Comparison of ENCODE assay signal across 27 cellular contexts in genomic region chr14:24845851-24846250, GRCh38.
"Had no signal": no experiment of that assay in that cellular context is flagged by ENCODE, and none has a peak within 500 bp of the region (broad histone marks: within the 10 kb centered on the region; RNA-seq: fewer than 3 reads in every experiment).

No MANE protein-coding gene starts in this region.

- H3K4me3 ChIP-seq: left lung, lower lobe of right lung, mucosa of descending colon, thoracic aorta, uterus had no signal

- H3K9me3 ChIP-seq: left lung, lower lobe of right lung, mucosa of descending colon, thoracic aorta, uterus had no signal

- H3K79me2 ChIP-seq: parathyroid adenoma had no signal

- H3K36me3 ChIP-seq: left lung, lower lobe of right lung, thoracic aorta, uterus, WERI-Rb-1 had no signal

- H3K27ac ChIP-seq: left lung, lower lobe of right lung, parathyroid adenoma, thoracic aorta, uterus, WERI-Rb-1 had no signal

- H3K4me1 ChIP-seq: left lung, parathyroid adenoma, uterus had no signal

- H3K4me3 Mint-ChIP-seq: activated naive CD4-positive, alpha-beta T cell treated with anti-CD3 and anti-CD28 coated beads, Interleukin-2, amount 10 ng/mL, durations not matched to agents 7 days and 5 days; activated naive CD8-positive, alpha-beta T cell treated with anti-CD3 and anti-CD28 coated beads, Interleukin-2, amount 10 ng/mL, durations not matched to agents 7 days and 5 days; activated T-helper 1 cell treated with anti-CD3 and anti-CD28 coated beads, Interleukin-12 subunit alpha, Interleukin-12 subunit beta, Interleukin-2, Interleukin-4 antibody, amounts not matched to agents 30 ng/mL and 10 ng/mL and 1 ng/mL, durations not matched to agents 14 hours and 24 hours and 36 hours; nephron; stimulated activated effector memory CD8-positive, alpha-beta T cell treated with anti-CD3 and anti-CD28 coated beads, Interleukin-12 subunit alpha, Interleukin-12 subunit beta, amount 100 ng/mL, for 72 hours; stimulated activated naive CD8-positive, alpha-beta T cell treated with anti-CD3 and anti-CD28 coated beads, Interleukin-15, Interleukin-2, amounts not matched to agents 100 ng/mL and 50 ng/mL, for 24 hours; T-helper 1 cell treated with Interleukin-12 subunit alpha and Interleukin-12 subunit beta and Interleukin-4 antibody, amounts not matched to agents 30 μg/mL and 1 μg/mL, for 36 hours; type B pancreatic cell had no signal

- H3K36me3 Mint-ChIP-seq: activated naive CD4-positive, alpha-beta T cell treated with anti-CD3 and anti-CD28 coated beads, Interleukin-2, amount 10 ng/mL, durations not matched to agents 7 days and 5 days; activated naive CD8-positive, alpha-beta T cell treated with anti-CD3 and anti-CD28 coated beads, Interleukin-2, amount 10 ng/mL, durations not matched to agents 7 days and 5 days; stimulated activated effector memory CD8-positive, alpha-beta T cell treated with anti-CD3 and anti-CD28 coated beads, Interleukin-12 subunit alpha, Interleukin-12 subunit beta, amount 100 ng/mL, for 72 hours; type B pancreatic cell had no signal

- H3K27me3 ChIP-seq: left lung, uterus had no signal

- H3K4me1 Mint-ChIP-seq: activated naive CD4-positive, alpha-beta T cell treated with anti-CD3 and anti-CD28 coated beads, Interleukin-2, amount 10 ng/mL, durations not matched to agents 7 days and 5 days; activated naive CD8-positive, alpha-beta T cell treated with anti-CD3 and anti-CD28 coated beads, Interleukin-2, amount 10 ng/mL, durations not matched to agents 7 days and 5 days; stimulated activated effector memory CD8-positive, alpha-beta T cell treated with anti-CD3 and anti-CD28 coated beads, Interleukin-12 subunit alpha, Interleukin-12 subunit beta, amount 100 ng/mL, for 72 hours had no signal

- H2AFZ ChIP-seq: parathyroid adenoma had no signal

- H3K9me3 Mint-ChIP-seq: activated naive CD4-positive, alpha-beta T cell treated with anti-CD3 and anti-CD28 coated beads, Interleukin-2, amount 10 ng/mL, durations not matched to agents 7 days and 5 days; activated naive CD8-positive, alpha-beta T cell treated with anti-CD3 and anti-CD28 coated beads, Interleukin-2, amount 10 ng/mL, durations not matched to agents 7 days and 5 days; activated T-helper 1 cell treated with anti-CD3 and anti-CD28 coated beads, Interleukin-12 subunit alpha, Interleukin-12 subunit beta, Interleukin-2, Interleukin-4 antibody, amounts not matched to agents 30 ng/mL and 10 ng/mL and 1 ng/mL, durations not matched to agents 14 hours and 24 hours and 36 hours; nephron; stimulated activated effector memory CD8-positive, alpha-beta T cell treated with anti-CD3 and anti-CD28 coated beads, Interleukin-12 subunit alpha, Interleukin-12 subunit beta, amount 100 ng/mL, for 72 hours; stimulated activated naive CD8-positive, alpha-beta T cell treated with anti-CD3 and anti-CD28 coated beads, Interleukin-15, Interleukin-2, amounts not matched to agents 100 ng/mL and 50 ng/mL, for 24 hours; T-helper 1 cell treated with Interleukin-12 subunit alpha and Interleukin-12 subunit beta and Interleukin-4 antibody, amounts not matched to agents 30 μg/mL and 1 μg/mL, for 36 hours; type B pancreatic cell had no signal

- ATAC-seq: activated CD4-positive, CD25-positive, alpha-beta regulatory T cell treated with anti-CD3 and anti-CD28 coated beads, Interleukin-2, amount 50 U/mL, for 24 hours; left lung; lower lobe of right lung; right cardiac atrium; stimulated activated effector memory CD8-positive, alpha-beta T cell treated with anti-CD3 and anti-CD28 coated beads, Interleukin-12 subunit alpha, Interleukin-12 subunit beta, amount 100 ng/mL, for 72 hours had no signal

- H3K27ac Mint-ChIP-seq: activated naive CD4-positive, alpha-beta T cell treated with anti-CD3 and anti-CD28 coated beads, Interleukin-2, amount 10 ng/mL, durations not matched to agents 7 days and 5 days; activated naive CD8-positive, alpha-beta T cell treated with anti-CD3 and anti-CD28 coated beads, Interleukin-2, amount 10 ng/mL, durations not matched to agents 7 days and 5 days; activated T-helper 1 cell treated with anti-CD3 and anti-CD28 coated beads, Interleukin-12 subunit alpha, Interleukin-12 subunit beta, Interleukin-2, Interleukin-4 antibody, amounts not matched to agents 30 ng/mL and 10 ng/mL and 1 ng/mL, durations not matched to agents 14 hours and 24 hours and 36 hours; stimulated activated effector memory CD8-positive, alpha-beta T cell treated with anti-CD3 and anti-CD28 coated beads, Interleukin-12 subunit alpha, Interleukin-12 subunit beta, amount 100 ng/mL, for 72 hours; stimulated activated naive CD8-positive, alpha-beta T cell treated with anti-CD3 and anti-CD28 coated beads, Interleukin-15, Interleukin-2, amounts not matched to agents 100 ng/mL and 50 ng/mL, for 24 hours; T-helper 1 cell treated with Interleukin-12 subunit alpha and Interleukin-12 subunit beta and Interleukin-4 antibody, amounts not matched to agents 30 μg/mL and 1 μg/mL, for 36 hours; type B pancreatic cell had no signal

- H3K9ac ChIP-seq: parathyroid adenoma had no signal

- H3K27me3 Mint-ChIP-seq: type B pancreatic cell had no signal

- DNase-seq: activated CD4-positive, alpha-beta T cell treated with anti-CD3 and anti-CD28 coated beads for 48 hours; activated CD4-positive, alpha-beta T cell treated with anti-CD3 and anti-CD28 coated beads, Interleukin-2, amount 50 U/mL, for 48 hours; activated CD8-positive, alpha-beta memory T cell treated with anti-CD3 and anti-CD28 coated beads for 24 hours; activated gamma-delta T cell; activated naive CD4-positive, alpha-beta T cell treated with anti-CD3 and anti-CD28 coated beads, Interleukin-2, amount 10 ng/mL, durations not matched to agents 7 days and 5 days; activated naive CD8-positive, alpha-beta T cell treated with anti-CD3 and anti-CD28 coated beads, Interleukin-2, amount 10 ng/mL, durations not matched to agents 7 days and 5 days; amniotic stem cell; caudate nucleus; foreskin fibroblast; left lung; lower lobe of right lung; mucosa of descending colon; right cardiac atrium; stimulated activated CD4-positive, alpha-beta T cell treated with anti-CD3 and anti-CD28 coated beads, Interleukin-12 subunit alpha, Interleukin-12 subunit beta, amount 100 ng/mL, for 4 hours; stimulated activated CD4-positive, alpha-beta T cell treated with anti-CD3 and anti-CD28 coated beads, Interleukin-4, amount 100 ng/mL, for 1 hour; T-helper 9 cell; uterus; WERI-Rb-1 had no signal
